ENCODE assay signal across 18 cellular contexts in the genomic region with DNA sequence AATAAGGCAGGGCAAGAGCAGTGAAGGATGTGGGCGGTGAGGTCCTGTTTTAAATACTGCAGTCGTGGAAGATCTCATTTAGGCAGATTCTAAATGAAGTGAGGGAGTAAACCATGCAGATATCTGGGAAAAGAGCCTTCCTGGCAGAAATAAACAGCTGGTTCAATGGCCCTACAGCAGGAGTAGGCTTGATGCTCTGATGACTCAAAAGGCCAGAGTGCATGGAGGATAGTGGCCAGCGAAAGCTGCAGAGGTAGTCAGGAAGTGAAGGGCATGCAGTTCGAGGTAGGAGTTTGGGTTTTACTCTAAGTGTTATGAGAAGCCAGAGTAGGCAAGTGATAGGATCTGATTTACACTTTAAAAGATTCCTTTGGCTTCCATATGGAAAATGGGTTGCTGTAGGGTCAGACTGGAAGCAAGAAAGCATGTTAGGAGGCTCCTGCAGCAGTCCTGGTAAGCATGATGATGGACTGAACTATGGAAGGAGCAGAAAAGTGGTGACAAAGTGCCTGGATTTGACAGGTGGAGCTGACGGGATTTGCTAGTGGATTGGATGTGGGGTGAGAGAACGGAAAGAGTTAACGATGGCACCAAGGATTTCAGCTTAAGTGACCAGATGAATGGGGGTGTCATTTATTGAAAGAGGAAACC.
DNase-seq lines count a peak whose midpoint lies in the region; ATAC-seq, FAIRE-seq and TF ChIP-seq lines count a peak whose summit lies in the region.
"Had no signal": no experiment of that assay in that cellular context is flagged by ENCODE, and none has a peak within 500 bp of the region (broad histone marks: within the 10 kb centered on the region; RNA-seq: fewer than 3 reads in every experiment).

No MANE protein-coding gene starts in this region.

- peak overlapping the region; percentile 17 for H3K27ac ChIP-seq in astrocyte (ENCODE audit: low read depth, low read length)
- H3K27ac ChIP-seq in substantia nigra (ENCODE audit: low read depth, low read length, poor library complexity, severe bottlenecking) = no peak overlapping the region
- H3K27ac ChIP-seq in WERI-Rb-1 = no peak overlapping the region
- no peak overlapping the region for H3K27ac ChIP-seq in aorta (ENCODE audit: low read depth in 1 of 2, low read length in 2 of 2)
- H3K27ac ChIP-seq: C4-2B had no signal

- H4K20me1 ChIP-seq in Loucy (ENCODE audit: insufficient read depth, low read length, poor library complexity, severe bottlenecking) (no peaks in the 10 kb centered on the region), astrocyte (ENCODE audit: insufficient read depth, low read length) (no peaks in the 10 kb centered on the region)

- H3K9me3 Mint-ChIP-seq in astrocyte (ENCODE audit: unreplicated experiment) = no peaks in the 10 kb centered on the region

- ATAC-seq in omental fat pad (ENCODE audit: low FRiP score) (peak; percentile 62), HG03469 (IDR thresholded peaks at IDR 0.05; ENCODE audit: unreplicated experiment) (no peak), aorta (ENCODE audit: low FRiP score) (no peak)
- ATAC-seq: Panc1 had no signal

- H3K79me2 ChIP-seq in Loucy (ENCODE audit: insufficient read depth, low read length) (0 out of 2 replicates have a peak, but pooled peaks cover 3% of the 10 kb centered on the region), astrocyte (ENCODE audit: insufficient read depth, low read length) (no peaks in the 10 kb centered on the region)

- H3K4me1 Mint-ChIP-seq in astrocyte (ENCODE audit: low read depth, unreplicated experiment) = peaks cover 9% of the 10 kb centered on the region

- peaks cover 51% of the 10 kb centered on the region for H3K4me1 ChIP-seq in Loucy (ENCODE audit: insufficient read depth, low read length, poor library complexity, severe bottlenecking)
- peaks cover 18% of the 10 kb centered on the region for H3K4me1 ChIP-seq in astrocyte (ENCODE audit: insufficient read depth, low read length)
- peaks cover 0 to under 1% of the 10 kb centered on the region in 2 donors for H3K4me1 ChIP-seq in aorta (ENCODE audit: control insufficient read depth in 1 of 2, insufficient read depth in 2 of 2, low read length in 2 of 2)

- DNase-seq in A172 (ENCODE audit: low spot score) = peak; percentile 6
- no peak for DNase-seq in astrocyte (ENCODE audit: low read depth)
- DNase-seq in omental fat pad (ENCODE audit: low spot score) = no peak
- no peak for DNase-seq in substantia nigra (lab: John Stamatoyannopoulos, UW)
- no peak for DNase-seq in WERI-Rb-1
- DNase-seq in aorta = no peak
- DNase-seq: HCEC 1CT, NCI-H1048, NCI-H146, NCI-H2227 treated with DMSO at 0.1 percent for 48 hours, NCI-H526, Right ventricle myocardium superior had no signal

- H2AFZ ChIP-seq in Loucy (ENCODE audit: low read length) = no peak overlapping the region
- no peak overlapping the region for H2AFZ ChIP-seq in astrocyte (ENCODE audit: low read depth, low read length)

- no peak overlapping the region for H3K4me3 Mint-ChIP-seq in astrocyte (ENCODE audit: unreplicated experiment)

- intact Hi-C loops in aorta (cut with DNase I) = loop anchor here in 1 of 2 donors (5.0 kb wide), 1 partner anchor 43 kb away; no protein-coding TSS in a partner anchor

- no peak for FAIRE-seq in astrocyte (lab: Jason Lieb, UNC)
- FAIRE-seq: A204.1, GM18507 had no signal

- no peaks in the 10 kb centered on the region for H3K9me2 ChIP-seq in Loucy (replicated peaks; ENCODE audit: low read depth, low read length)

- no peaks in the 10 kb centered on the region for H3K27me3 Mint-ChIP-seq in astrocyte (ENCODE audit: low read depth, unreplicated experiment)

- H3K9ac ChIP-seq in Loucy (ENCODE audit: low read depth, low read length, poor library complexity, severe bottlenecking) (peak overlapping the region; percentile 13), astrocyte (ENCODE audit: low read length) (no peak overlapping the region)

- H3K27me3 ChIP-seq in Loucy (ENCODE audit: insufficient read depth, low read length, poor library complexity, severe bottlenecking) (no peaks in the 10 kb centered on the region), astrocyte (ENCODE audit: insufficient read depth, low read length) (no peaks in the 10 kb centered on the region), WERI-Rb-1 (ENCODE audit: insufficient read depth, low read depth, severe bottlenecking) (no peaks in the 10 kb centered on the region), aorta (ENCODE audit: control insufficient read depth in 1 of 2, insufficient read depth in 2 of 2, low read length in 1 of 2) (no peaks in the 10 kb centered on the region)

- H3K4me3 ChIP-seq in Loucy (ENCODE audit: low read length, poor library complexity, severe bottlenecking) = peak overlapping the region; percentile 34
- H3K4me3 ChIP-seq in astrocyte (ENCODE audit: insufficient read depth, low read depth, low read length) = no peak overlapping the region
- no peak overlapping the region for H3K4me3 ChIP-seq in WERI-Rb-1 (ENCODE audit: low read depth, low read length)
- H3K4me3 ChIP-seq in aorta (ENCODE audit: low read length in 2 of 2) = no peak overlapping the region

- no peaks in the 10 kb centered on the region for H3F3A ChIP-seq in Loucy (ENCODE audit: low read depth)

- peaks cover 3% of the 10 kb centered on the region for H3K36me3 Mint-ChIP-seq in astrocyte (ENCODE audit: low read depth, unreplicated experiment)

- H3K27ac Mint-ChIP-seq in astrocyte (ENCODE audit: unreplicated experiment) = no peak overlapping the region

- TF ChIP-seq CTCF in Loucy (conservative IDR thresholded peaks at IDR 0.05; ENCODE audit: low read length) (no peak), astrocyte (IDR thresholded peaks at IDR 0.05; ENCODE audit: insufficient read depth, low read depth, low read length) (no peak), omental fat pad (IDR thresholded peaks at IDR 0.05) (no peak), WERI-Rb-1 (IDR thresholded peaks at IDR 0.05; ENCODE audit: low read depth, low read length) (no peak)

- H3K9me3 ChIP-seq in Loucy (ENCODE audit: insufficient read depth, low read depth, low read length) = no peaks in the 10 kb centered on the region
- H3K9me3 ChIP-seq in astrocyte (ENCODE audit: insufficient read depth, low read depth, low read length) = no peaks in the 10 kb centered on the region
- H3K9me3 ChIP-seq in WERI-Rb-1 (ENCODE audit: severe bottlenecking) = no peaks in the 10 kb centered on the region
- no peaks in the 10 kb centered on the region for H3K9me3 ChIP-seq in aorta (ENCODE audit: control insufficient read depth, low read length)

- 90 to 94% methylated on average over 7 of the region's 7 CpGs for WGBS in aorta, 2 donors

- peak overlapping the region; percentile 64 for H3K4me2 ChIP-seq in Loucy (ENCODE audit: low read depth, low read length, poor library complexity, severe bottlenecking)
- H3K4me2 ChIP-seq in astrocyte (ENCODE audit: low read length) = peak overlapping the region; percentile 59

- H3K36me3 ChIP-seq in Loucy (ENCODE audit: insufficient read depth, low read length) = no peaks in the 10 kb centered on the region
- H3K36me3 ChIP-seq in astrocyte (ENCODE audit: insufficient read depth, low read length) = no peaks in the 10 kb centered on the region
- H3K36me3 ChIP-seq in WERI-Rb-1 = no peaks in the 10 kb centered on the region
- H3K36me3 ChIP-seq in aorta (ENCODE audit: control insufficient read depth in 1 of 2, insufficient read depth in 2 of 2, low read length in 1 of 2) = no peaks in the 10 kb centered on the region
